In the genomic region with DNA sequence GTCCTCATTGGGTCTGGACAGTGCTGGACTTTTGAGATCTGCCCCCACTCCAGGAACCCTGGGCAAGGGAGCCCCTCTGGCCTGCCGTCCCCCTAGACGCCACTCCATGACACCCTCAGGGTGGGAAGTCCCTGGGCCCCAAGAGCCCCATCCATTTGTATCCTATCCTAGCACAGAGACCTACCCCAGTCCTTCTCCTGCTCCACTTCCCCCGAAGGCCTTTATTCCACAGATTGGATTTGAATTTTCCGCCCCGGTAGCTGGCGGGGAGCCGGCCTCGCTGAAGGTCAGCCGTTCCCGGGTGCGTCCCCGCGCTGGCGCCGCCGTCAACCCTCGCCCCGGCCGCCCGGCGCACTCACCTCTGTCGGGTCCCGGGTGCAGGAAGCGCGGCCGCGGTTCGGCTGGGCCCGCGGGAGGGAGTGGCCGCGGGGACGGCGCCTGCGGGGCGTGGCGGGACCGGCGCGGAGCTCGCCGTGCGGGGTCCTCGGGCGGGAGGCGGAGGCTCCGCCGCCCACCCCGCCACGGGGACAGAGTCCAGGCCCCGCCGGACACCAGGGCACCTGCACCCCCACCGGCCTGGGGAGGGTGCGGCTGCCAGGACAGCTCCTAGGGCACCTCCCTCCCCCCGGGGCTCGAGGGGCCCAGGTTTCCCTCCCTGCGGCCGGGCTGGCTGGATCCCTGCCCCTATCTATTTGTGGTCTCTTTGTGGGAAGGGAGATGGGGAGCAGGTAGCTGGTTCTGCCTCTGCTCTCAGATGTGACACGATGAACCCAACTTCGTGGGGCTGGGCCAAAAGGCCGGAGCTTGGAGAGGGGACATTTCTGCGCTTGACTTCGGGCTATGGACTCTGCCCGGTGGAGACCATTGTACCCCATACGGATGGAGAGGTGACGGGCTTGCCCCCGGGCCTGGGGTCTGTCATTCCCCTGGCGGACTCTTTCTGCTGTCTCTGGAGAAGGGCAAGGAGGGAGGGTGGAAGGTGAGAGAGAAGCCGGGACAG, we compare ENCODE assay signal across 8 cellular contexts. TPM values are rescaled to one million over a fixed set of nuclear protein-coding genes. Genes with fewer than 3 reads are reported as not detected.
DNase-seq lines count a peak whose midpoint lies in the region; ATAC-seq and TF ChIP-seq lines count a peak whose summit lies in the region.

No MANE protein-coding gene starts in this region.

- POLR2A ChIA-PET in activated CD8-positive, alpha-beta T cell treated with anti-CD3 and anti-CD28 coated beads for 36 hours (lab: Charles Lee) = interaction anchor here (0.8 to 1.9 kb wide), 11 partner anchors 9 to 88 kb away, joined by 3 to 11 read pairs (median 5); no protein-coding TSS in a partner anchor

- no TSS peak for BruUV-seq in Calu3 (replicated peaks; lab: Mats Ljungman, UMichigan)

- DNase-seq in Calu3 (peak; percentile 16), glutamatergic neuron (peak; percentile 29), prostate gland (ENCODE audit: low spot score) (no peak), dedifferentiated amniotic fluid mesenchymal stem cell (ENCODE audit: extremely low spot score) (no peak)
- peak; percentile 32 for DNase-seq in activated CD8-positive, alpha-beta T cell treated with anti-CD3 and anti-CD28 coated beads for 36 hours

- H3K36me3 ChIP-seq in prostate gland = no peaks in the 10 kb centered on the region

- peak overlapping the region; percentile 23 to 36 for H3K4me3 ChIP-seq in prostate gland

- no peaks in the 10 kb centered on the region for H3K27me3 ChIP-seq in prostate gland (replicated peaks; ENCODE audit: insufficient read depth)

- TF ChIP-seq CTCF in Calu3 (IDR thresholded peaks at IDR 0.05; ENCODE audit: unreplicated experiment) (no peak), glutamatergic neuron (IDR thresholded peaks at IDR 0.05; ENCODE audit: partially characterized antibody, unreplicated experiment) (no peak), prostate gland (IDR thresholded peaks at IDR 0.05) (no peak)
- TF ChIP-seq CTCF in activated CD8-positive, alpha-beta T cell treated with anti-CD3 and anti-CD28 coated beads for 36 hours (IDR thresholded peaks at IDR 0.05) = no peak

- no peak for TF ChIP-seq POLR2A in prostate gland (IDR thresholded peaks at IDR 0.05)

- no peak overlapping the region for H3K27ac Mint-ChIP-seq in Calu3 (ENCODE audit: unreplicated experiment)
- H3K27ac Mint-ChIP-seq in activated CD8-positive, alpha-beta T cell treated with anti-CD3 and anti-CD28 coated beads for 36 hours = peak overlapping the region; percentile 63
- H3K27ac Mint-ChIP-seq in glutamatergic neuron (ENCODE audit: unreplicated experiment) = no peak overlapping the region

- intact Hi-C loops in Calu3 (cut with micrococcal nuclease; ENCODE audit: unreplicated experiment) = no loop called here
- intact Hi-C loops in activated CD8-positive, alpha-beta T cell treated with anti-CD3 and anti-CD28 coated beads for 36 hours (cut with micrococcal nuclease) = loop anchor here (5.0 kb wide), 1 partner anchor 37 kb away; no protein-coding TSS in a partner anchor
- intact Hi-C loops in prostate gland (cut with DNase I) = no loop called here

- H3K4me3 Mint-ChIP-seq in Calu3 (ENCODE audit: low read depth, unreplicated experiment) (peak overlapping the region; percentile 0), glutamatergic neuron (ENCODE audit: unreplicated experiment) (peak overlapping the region; percentile 79)
- H3K4me3 Mint-ChIP-seq in activated CD8-positive, alpha-beta T cell treated with anti-CD3 and anti-CD28 coated beads for 36 hours = peak overlapping the region; percentile 54

- H3K36me3 Mint-ChIP-seq in Calu3 (ENCODE audit: insufficient read depth, unreplicated experiment) (no peaks in the 10 kb centered on the region), glutamatergic neuron (ENCODE audit: unreplicated experiment) (no peaks in the 10 kb centered on the region)
- H3K36me3 Mint-ChIP-seq in activated CD8-positive, alpha-beta T cell treated with anti-CD3 and anti-CD28 coated beads for 36 hours (ENCODE audit: low read depth) = peaks cover 6% of the 10 kb centered on the region

- no peaks in the 10 kb centered on the region for H3K9me3 ChIP-seq in prostate gland

- ATAC-seq in activated CD8-positive, alpha-beta T cell treated with anti-CD3 and anti-CD28 coated beads for 36 hours = peak; percentile 32
- ATAC-seq in GM21786 (IDR thresholded peaks at IDR 0.05; ENCODE audit: unreplicated experiment) = no peak
- ATAC-seq in GM21723 (IDR thresholded peaks at IDR 0.05; ENCODE audit: unreplicated experiment) = no peak
- ATAC-seq in GM18520 (IDR thresholded peaks at IDR 0.05; ENCODE audit: unreplicated experiment) = no peak

- H3K27me3 Mint-ChIP-seq in Calu3 (ENCODE audit: unreplicated experiment) (peaks cover 32% of the 10 kb centered on the region), glutamatergic neuron (ENCODE audit: unreplicated experiment) (peaks cover 24% of the 10 kb centered on the region)
- H3K27me3 Mint-ChIP-seq in activated CD8-positive, alpha-beta T cell treated with anti-CD3 and anti-CD28 coated beads for 36 hours = no peaks in the 10 kb centered on the region

- H3K9me3 Mint-ChIP-seq in Calu3 (ENCODE audit: low read depth, unreplicated experiment) = no peaks in the 10 kb centered on the region
- peaks cover 3% of the 10 kb centered on the region for H3K9me3 Mint-ChIP-seq in activated CD8-positive, alpha-beta T cell treated with anti-CD3 and anti-CD28 coated beads for 36 hours
- H3K9me3 Mint-ChIP-seq in glutamatergic neuron (ENCODE audit: unreplicated experiment) = peaks cover 11% of the 10 kb centered on the region

- H3K4me1 ChIP-seq in prostate gland (replicated peaks) = peaks cover 15% of the 10 kb centered on the region

- H3K4me1 Mint-ChIP-seq in Calu3 (ENCODE audit: low read depth, unreplicated experiment) (peaks cover 10% of the 10 kb centered on the region), glutamatergic neuron (ENCODE audit: low read depth, unreplicated experiment) (peaks cover 1% of the 10 kb centered on the region)
- H3K4me1 Mint-ChIP-seq in activated CD8-positive, alpha-beta T cell treated with anti-CD3 and anti-CD28 coated beads for 36 hours (ENCODE audit: low read depth) = peaks cover 51% of the 10 kb centered on the region

- WGBS in prostate gland = 30% methylated on average over 22 of the region's 69 CpGs

- H3K27ac ChIP-seq in prostate gland = peak overlapping the region; percentile 22 to 55

- CTCF ChIA-PET in Calu3 (lab: Charles Lee) = interaction anchor here (0.6 kb wide), 1 partner anchor 869 kb away, joined by 3 read pairs; no protein-coding TSS in a partner anchor
- CTCF ChIA-PET in activated CD8-positive, alpha-beta T cell treated with anti-CD3 and anti-CD28 coated beads for 36 hours (lab: Charles Lee) = interaction anchor here (1.1 to 2.5 kb wide), 4 partner anchors 9 to 163 kb away, joined by 3 to 12 read pairs (median 8); no protein-coding TSS in a partner anchor

RNA-seq across cellular contexts. Expression of a gene that starts 19.9 kb away (rescaled TPM):
- total RNA-seq in Calu3 (2022) (not detected in 2 replicates), glutamatergic neuron (ENCODE audit: unreplicated experiment) (not detected), prostate gland (1 to 10 TPM in 1 of 2 donors, under 1 TPM in 1; 0.87 to 3.0 TPM)
- total RNA-seq in activated CD8-positive, alpha-beta T cell treated with anti-CD3 and anti-CD28 coated beads for 36 hours = 10 to 100 TPM; 11.9 to 14.0 TPM

Comparison
In these comparisons a context has a peak if more than half of its experiments do, and no peak if none do; other contexts are left out.
1. DNase-seq: peak in Calu3 (single experiment), activated CD8-positive, alpha-beta T cell treated with anti-CD3 and anti-CD28 coated beads for 36 hours (single experiment) and glutamatergic neuron (single experiment); none in prostate gland (single experiment) and dedifferentiated amniotic fluid mesenchymal stem cell (single experiment).
2. H3K4me3 Mint-ChIP-seq: peak in every context shown above with its lines; median percentile 79 in glutamatergic neuron; 54 in activated CD8-positive, alpha-beta T cell treated with anti-CD3 and anti-CD28 coated beads for 36 hours; 0 in Calu3.